ENCODE assay signal across 8 cellular contexts in the genomic region with DNA sequence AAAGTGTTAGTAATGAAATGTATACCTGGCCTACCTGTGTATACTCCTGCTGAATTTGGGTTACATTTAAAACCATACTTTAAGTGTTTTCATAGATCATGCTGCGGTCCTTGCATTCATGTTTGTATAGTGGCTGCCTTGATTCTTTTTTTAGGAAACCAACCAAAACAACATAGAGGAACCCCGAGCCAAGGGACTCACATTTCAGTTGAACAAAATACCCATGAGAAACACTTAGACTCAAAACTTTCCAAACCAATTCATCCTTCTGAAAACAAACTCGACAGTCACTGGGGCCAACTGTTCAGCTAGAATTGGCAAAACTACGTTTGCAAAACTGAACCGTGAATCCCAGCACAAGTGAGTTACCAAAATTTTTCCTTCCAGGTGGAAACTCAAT. TPM values are rescaled to one million over a fixed set of nuclear protein-coding genes. Genes with fewer than 3 reads are reported as not detected.
DNase-seq lines count a peak whose midpoint lies in the region; ATAC-seq lines count a peak whose summit lies in the region.

No MANE protein-coding gene starts in this region.

- H3K9me3 Mint-ChIP-seq in natural killer cell treated with Interleukin-12 subunit alpha and Interleukin-12 subunit beta and Interleukin-15 and Interleukin-18, amount 100 ng/mL, for 72 hours = no peaks in the 10 kb centered on the region

- H3K9me3 ChIP-seq in BLaER1 treated with 17β-estradiol and CSF1 and Interleukin-3, amounts not matched to agents 10 nM and 100 nM (replicated peaks in 1 of 11) = peaks cover 0 to 15% (median 9%) of the 10 kb centered on the region in 11 experiments; a peak in 13 of 22 replicates
- no peaks in the 10 kb centered on the region for H3K9me3 ChIP-seq in MG63
- no peaks in the 10 kb centered on the region for H3K9me3 ChIP-seq in ectodermal cell (ENCODE audit: control insufficient read depth, low read length)

- no peak for ATAC-seq in natural killer cell treated with Interleukin-12 subunit alpha and Interleukin-12 subunit beta and Interleukin-15 and Interleukin-18, amount 100 ng/mL, for 72 hours
- no peak for ATAC-seq in HG03520 (IDR thresholded peaks at IDR 0.05; ENCODE audit: unreplicated experiment)
- ATAC-seq in HG03025 (IDR thresholded peaks at IDR 0.05; ENCODE audit: low FRiP score, unreplicated experiment) = no peak

- H3K4me3 Mint-ChIP-seq in natural killer cell treated with Interleukin-12 subunit alpha and Interleukin-12 subunit beta and Interleukin-15 and Interleukin-18, amount 100 ng/mL, for 72 hours = peak overlapping the region; percentile 90

- H3K27me3 ChIP-seq in BLaER1 treated with 17β-estradiol and CSF1 and Interleukin-3, amounts not matched to agents 10 nM and 100 nM = no peaks in the 10 kb centered on the region
- H3K27me3 ChIP-seq in MG63 (no peaks in the 10 kb centered on the region), ectodermal cell (ENCODE audit: control insufficient read depth, insufficient read depth, low read length, poor library complexity, severe bottlenecking) (no peaks in the 10 kb centered on the region)

- H3K4me2 ChIP-seq in BLaER1 treated with 17β-estradiol and CSF1 and Interleukin-3, amounts not matched to agents 10 nM and 100 nM = peak overlapping the region; percentile 75 to 99 (median 88)

- peaks cover 16 to 28% (median 20%) of the 10 kb centered on the region in 10 experiments for H3K4me1 ChIP-seq in BLaER1 treated with 17β-estradiol and CSF1 and Interleukin-3, amounts not matched to agents 10 nM and 100 nM
- H3K4me1 ChIP-seq in ectodermal cell (ENCODE audit: control insufficient read depth, insufficient read depth, low read length) = no peaks in the 10 kb centered on the region

- peaks cover 0 to 46% (median 11%) of the 10 kb centered on the region in 11 experiments; a peak in 8 of 22 replicates for H4K20me1 ChIP-seq in BLaER1 treated with 17β-estradiol and CSF1 and Interleukin-3, amounts not matched to agents 10 nM and 100 nM

- H3K9ac ChIP-seq in BLaER1 treated with 17β-estradiol and CSF1 and Interleukin-3, amounts not matched to agents 10 nM and 100 nM = peak overlapping the region; percentile 75 to 98 (median 95); a peak in 21 of 22 replicates

- H3K27ac ChIP-seq in BLaER1 treated with 17β-estradiol and CSF1 and Interleukin-3, amounts not matched to agents 10 nM and 100 nM = peak overlapping the region in 9 of 11 experiments; percentile 88 to 97 (median 95); a peak in 19 of 22 replicates
- no peak overlapping the region for H3K27ac ChIP-seq in ectodermal cell (ENCODE audit: insufficient read depth, low read depth, low read length, poor library complexity, severe bottlenecking)

- no peaks in the 10 kb centered on the region for H3K27me3 Mint-ChIP-seq in natural killer cell treated with Interleukin-12 subunit alpha and Interleukin-12 subunit beta and Interleukin-15 and Interleukin-18, amount 100 ng/mL, for 72 hours

- H3K36me3 ChIP-seq in BLaER1 treated with 17β-estradiol and CSF1 and Interleukin-3, amounts not matched to agents 10 nM and 100 nM = peaks cover 0 to 14% (median 4%) of the 10 kb centered on the region in 11 experiments; a peak in 6 of 22 replicates
- no peaks in the 10 kb centered on the region for H3K36me3 ChIP-seq in MG63
- H3K36me3 ChIP-seq in ectodermal cell (ENCODE audit: control insufficient read depth, insufficient read depth, low read length) = no peaks in the 10 kb centered on the region

- H3K4me1 Mint-ChIP-seq in natural killer cell treated with Interleukin-12 subunit alpha and Interleukin-12 subunit beta and Interleukin-15 and Interleukin-18, amount 100 ng/mL, for 72 hours (ENCODE audit: low read depth in 2 of 2) = peaks cover 13 to 22% of the 10 kb centered on the region in 2 donors

- H3K27ac Mint-ChIP-seq in natural killer cell treated with Interleukin-12 subunit alpha and Interleukin-12 subunit beta and Interleukin-15 and Interleukin-18, amount 100 ng/mL, for 72 hours = no peak overlapping the region

- no peaks in the 10 kb centered on the region for H3K36me3 Mint-ChIP-seq in natural killer cell treated with Interleukin-12 subunit alpha and Interleukin-12 subunit beta and Interleukin-15 and Interleukin-18, amount 100 ng/mL, for 72 hours

- H3K4me3 ChIP-seq in BLaER1 treated with 17β-estradiol and CSF1 and Interleukin-3, amounts not matched to agents 10 nM and 100 nM = peak overlapping the region; percentile 72 to 92 (median 80)
- H3K4me3 ChIP-seq in MG63 (peak overlapping the region; percentile 59), ectodermal cell (ENCODE audit: insufficient read depth, low read depth, low read length) (peak overlapping the region; percentile 76)

- DNase-seq in MG63 (no peak), AG20443 (ENCODE audit: low spot score) (no peak), NCI-H446 treated with DMSO at 0.1 percent for 48 hours (lab: John Stamatoyannopoulos, UW) (no peak)
- no peak for DNase-seq in natural killer cell treated with Interleukin-12 subunit alpha and Interleukin-12 subunit beta and Interleukin-15 and Interleukin-18, amount 100 ng/mL, for 72 hours (ENCODE audit: low spot score)

- WGBS in ectodermal cell, 2 experiments = 1 to 8% methylated on average over 4 to 5 of the region's 5 CpGs

RNA-seq across cellular contexts. Expression of a gene that starts 1.4 kb away (rescaled TPM):
- total RNA-seq in MG63 (2014; rRNA removed; shearing (Covaris generic); ENCODE audit: low replicate concordance) = 15.5 and 21.0 TPM in 2 replicates
- polyA plus RNA-seq in ectodermal cell (2013, experiment 1 of 4) = 73.3 TPM
- 66.4 TPM for polyA plus RNA-seq in ectodermal cell (2013, experiment 2 of 4)
- polyA plus RNA-seq in ectodermal cell (2013, experiment 3 of 4) = 59.6 TPM
- polyA plus RNA-seq in ectodermal cell (2013, experiment 4 of 4) = 64.1 TPM
- total RNA-seq in natural killer cell treated with Interleukin-12 subunit alpha and Interleukin-12 subunit beta and Interleukin-15 and Interleukin-18, amount 100 ng/mL, for 72 hours = 1 to 10 TPM; 5.3 to 8.2 TPM
